Comparison of ENCODE assay signal across 10 cellular contexts in the genomic region with DNA sequence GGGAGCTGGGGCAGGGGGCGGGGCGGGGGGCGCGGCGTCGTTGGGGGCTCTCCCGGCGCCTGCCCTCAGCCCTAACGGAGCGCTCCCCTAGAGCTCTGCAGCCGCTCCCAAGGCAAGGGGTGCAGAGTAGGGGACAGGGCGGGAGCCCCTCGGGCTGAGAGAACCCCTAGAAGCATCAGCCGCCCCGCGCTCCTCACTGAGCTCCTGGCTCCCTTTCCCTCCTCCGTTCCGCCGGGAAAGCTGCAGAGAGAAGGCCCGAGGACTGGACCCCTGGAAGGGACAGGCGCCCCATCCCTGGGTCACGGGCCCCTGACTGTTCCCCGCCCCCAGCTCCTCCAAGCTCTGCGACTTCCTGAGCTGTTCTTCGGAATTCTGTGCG. TPM values are rescaled to one million over a fixed set of nuclear protein-coding genes. Genes with fewer than 3 reads are reported as not detected.
DNase-seq lines count a peak whose midpoint lies in the region; ATAC-seq, FAIRE-seq and TF ChIP-seq lines count a peak whose summit lies in the region.
"Had no signal": no experiment of that assay in that cellular context is flagged by ENCODE, and none has a peak within 500 bp of the region (broad histone marks: within the 10 kb centered on the region; RNA-seq: fewer than 3 reads in every experiment).

No MANE protein-coding gene starts in this region.

- H3K4me3 ChIP-seq in astrocyte (ENCODE audit: insufficient read depth, low read depth, low read length) (no peak overlapping the region), lower lobe of right lung (peak overlapping the region; percentile 78), tibial artery (peak overlapping the region; percentile 62 to 73)

- no peak overlapping the region for H3K27ac ChIP-seq in astrocyte (ENCODE audit: low read depth, low read length)
- H3K27ac ChIP-seq in lower lobe of right lung, result peak overlapping the region; percentile 25
- peak overlapping the region; percentile 89 to 94 for H3K27ac ChIP-seq in tibial artery

- no peak overlapping the region for H2AFZ ChIP-seq in astrocyte (ENCODE audit: low read depth, low read length)

- TF ChIP-seq CTCF in astrocyte (IDR thresholded peaks at IDR 0.05; ENCODE audit: insufficient read depth, low read depth, low read length) (no peak), lower lobe of right lung (IDR thresholded peaks at IDR 0.05) (no peak), tibial artery (IDR thresholded peaks at IDR 0.05) (no peak)

- peaks cover 43% of the 10 kb centered on the region for H3K4me1 Mint-ChIP-seq in activated naive CD4-positive, alpha-beta T cell treated with anti-CD3 and anti-CD28 coated beads, Interleukin-2, amount 50 U/mL, for 24 hours
- peaks cover 14% of the 10 kb centered on the region for H3K4me1 Mint-ChIP-seq in astrocyte (ENCODE audit: low read depth, unreplicated experiment)

- H3K4me1 ChIP-seq in astrocyte (ENCODE audit: insufficient read depth, low read length), result peaks cover 14% of the 10 kb centered on the region
- peaks cover 18% of the 10 kb centered on the region for H3K4me1 ChIP-seq in lower lobe of right lung
- H3K4me1 ChIP-seq in tibial artery, result peaks cover 0 to 26% (median 20%) of the 10 kb centered on the region in 4 donors

- no peaks in the 10 kb centered on the region for H4K20me1 ChIP-seq in astrocyte (ENCODE audit: insufficient read depth, low read length)

- H3K9me3 Mint-ChIP-seq in activated naive CD4-positive, alpha-beta T cell treated with anti-CD3 and anti-CD28 coated beads, Interleukin-2, amount 50 U/mL, for 24 hours, result no peaks in the 10 kb centered on the region
- H3K9me3 Mint-ChIP-seq in activated naive CD4-positive, alpha-beta T cell treated with anti-CD3 and anti-CD28 coated beads, Interleukin-2, amount 50 U/mL, for 72 hours, result no peaks in the 10 kb centered on the region
- H3K9me3 Mint-ChIP-seq in astrocyte (ENCODE audit: unreplicated experiment), result no peaks in the 10 kb centered on the region

- intact Hi-C loops in lower lobe of right lung (cut with DNase I) (no loop called here), tibial artery (cut with DNase I; ENCODE audit: low total_unique reads) (loop anchor here (5.0 kb wide), 1 partner anchor 169 kb away; no protein-coding TSS in a partner anchor)

- H3K27ac Mint-ChIP-seq in activated naive CD4-positive, alpha-beta T cell treated with anti-CD3 and anti-CD28 coated beads, Interleukin-2, amount 50 U/mL, for 24 hours, result peak overlapping the region; percentile 77
- H3K27ac Mint-ChIP-seq in activated naive CD4-positive, alpha-beta T cell treated with anti-CD3 and anti-CD28 coated beads, Interleukin-2, amount 50 U/mL, for 72 hours, result peak overlapping the region in 1 of 2 donors; percentile 98
- no peak overlapping the region for H3K27ac Mint-ChIP-seq in astrocyte (ENCODE audit: unreplicated experiment)

- H3K36me3 ChIP-seq in astrocyte (ENCODE audit: insufficient read depth, low read length), result no peaks in the 10 kb centered on the region
- H3K36me3 ChIP-seq in lower lobe of right lung, result no peaks in the 10 kb centered on the region
- H3K36me3 ChIP-seq in tibial artery, result no peaks in the 10 kb centered on the region

- H3K79me2 ChIP-seq in astrocyte (ENCODE audit: insufficient read depth, low read length), result no peaks in the 10 kb centered on the region

- H3K9me3 ChIP-seq in astrocyte (ENCODE audit: insufficient read depth, low read depth, low read length) (no peaks in the 10 kb centered on the region), lower lobe of right lung (no peaks in the 10 kb centered on the region), tibial artery (no peaks in the 10 kb centered on the region)

- no peak for ATAC-seq in activated naive CD4-positive, alpha-beta T cell treated with anti-CD3 and anti-CD28 coated beads, Interleukin-2, amount 50 U/mL, for 72 hours
- ATAC-seq in lower lobe of right lung (no peak), HG02763 (IDR thresholded peaks at IDR 0.05; ENCODE audit: unreplicated experiment) (no peak)

- H3K9ac ChIP-seq in astrocyte (ENCODE audit: low read length), result no peak overlapping the region

- no peak for FAIRE-seq in astrocyte (lab: Jason Lieb, UNC)

- H3K4me2 ChIP-seq in astrocyte (ENCODE audit: low read length), result peak overlapping the region; percentile 96

- DNase-seq in activated naive CD4-positive, alpha-beta T cell treated with anti-CD3 and anti-CD28 coated beads, Interleukin-2, amount 50 U/mL, for 72 hours (ENCODE audit: low spot score in 2 of 2), result no peak
- no peak for DNase-seq in astrocyte (ENCODE audit: low read depth)
- no peak for DNase-seq in lower lobe of right lung
- DNase-seq in tibial artery, result no peak
- no peak for DNase-seq in dedifferentiated amniotic fluid mesenchymal stem cell (ENCODE audit: extremely low spot score)
- no peak for DNase-seq in AG08395 (ENCODE audit: low spot score)
- DNase-seq: NCI-H1092 had no signal

- H3K27me3 ChIP-seq in astrocyte (ENCODE audit: insufficient read depth, low read length) (peaks cover 21% of the 10 kb centered on the region), lower lobe of right lung (ENCODE audit: low read depth) (peaks cover 12% of the 10 kb centered on the region), tibial artery (peaks cover 0 to 21% of the 10 kb centered on the region in 2 donors)

- H3K27me3 Mint-ChIP-seq in activated naive CD4-positive, alpha-beta T cell treated with anti-CD3 and anti-CD28 coated beads, Interleukin-2, amount 50 U/mL, for 24 hours, result no peaks in the 10 kb centered on the region
- H3K27me3 Mint-ChIP-seq in astrocyte (ENCODE audit: low read depth, unreplicated experiment), result peaks cover 33% of the 10 kb centered on the region

- H3K4me3 Mint-ChIP-seq in activated naive CD4-positive, alpha-beta T cell treated with anti-CD3 and anti-CD28 coated beads, Interleukin-2, amount 50 U/mL, for 24 hours, result peak overlapping the region; percentile 99
- peak overlapping the region; percentile 68 for H3K4me3 Mint-ChIP-seq in astrocyte (ENCODE audit: unreplicated experiment)

- H3K36me3 Mint-ChIP-seq in activated naive CD4-positive, alpha-beta T cell treated with anti-CD3 and anti-CD28 coated beads, Interleukin-2, amount 50 U/mL, for 24 hours, result no peaks in the 10 kb centered on the region
- H3K36me3 Mint-ChIP-seq in activated naive CD4-positive, alpha-beta T cell treated with anti-CD3 and anti-CD28 coated beads, Interleukin-2, amount 50 U/mL, for 72 hours, result peaks cover 6 to 12% of the 10 kb centered on the region in 2 donors
- no peaks in the 10 kb centered on the region for H3K36me3 Mint-ChIP-seq in astrocyte (ENCODE audit: low read depth, unreplicated experiment)

RNA-seq across cellular contexts. Expression of a gene that starts 0.2 kb away (rescaled TPM):
- total RNA-seq in activated naive CD4-positive, alpha-beta T cell treated with anti-CD3 and anti-CD28 coated beads, Interleukin-2, amount 50 U/mL, for 72 hours, result 10 to 100 TPM in 1 of 2 donors, 1 to 10 TPM in 1; 1.5 to 10.6 TPM
- total RNA-seq in astrocyte, result 8.9 and 13.8 TPM in 2 replicates
- total RNA-seq in lower lobe of right lung, result 19.5 TPM

RNA-seq across cellular contexts. Expression of a gene that starts 14.3 kb away (rescaled TPM):
- total RNA-seq in activated naive CD4-positive, alpha-beta T cell treated with anti-CD3 and anti-CD28 coated beads, Interleukin-2, amount 50 U/mL, for 72 hours, result under 1 TPM in 1 of 2 donors, not detected in 1; 0.25 TPM
- total RNA-seq in astrocyte, result not detected in 2 replicates
- not detected for total RNA-seq in lower lobe of right lung
- total RNA-seq: activated CD8-positive, alpha-beta memory T cell treated with anti-CD3 and anti-CD28 coated beads for 36 hours had no signal

RNA-seq across cellular contexts. Expression of a gene that starts 45.8 kb away (rescaled TPM):
- 10 to 100 TPM; 15.0 to 26.6 TPM for total RNA-seq in activated naive CD4-positive, alpha-beta T cell treated with anti-CD3 and anti-CD28 coated beads, Interleukin-2, amount 50 U/mL, for 72 hours
- total RNA-seq in astrocyte (16.6 and 16.9 TPM in 2 replicates), lower lobe of right lung (21.3 TPM)

RNA-seq across cellular contexts. Expression of a gene that starts 48.4 kb away (rescaled TPM):
- 1,000 to 10,000 TPM; 2,719 to 2,768 TPM for total RNA-seq in activated naive CD4-positive, alpha-beta T cell treated with anti-CD3 and anti-CD28 coated beads, Interleukin-2, amount 50 U/mL, for 72 hours
- total RNA-seq in astrocyte (1,346 and 1,451 TPM in 2 replicates), lower lobe of right lung (1,465 TPM)
